8 cellular contexts compared by ENCODE assay signal in the genomic region with DNA sequence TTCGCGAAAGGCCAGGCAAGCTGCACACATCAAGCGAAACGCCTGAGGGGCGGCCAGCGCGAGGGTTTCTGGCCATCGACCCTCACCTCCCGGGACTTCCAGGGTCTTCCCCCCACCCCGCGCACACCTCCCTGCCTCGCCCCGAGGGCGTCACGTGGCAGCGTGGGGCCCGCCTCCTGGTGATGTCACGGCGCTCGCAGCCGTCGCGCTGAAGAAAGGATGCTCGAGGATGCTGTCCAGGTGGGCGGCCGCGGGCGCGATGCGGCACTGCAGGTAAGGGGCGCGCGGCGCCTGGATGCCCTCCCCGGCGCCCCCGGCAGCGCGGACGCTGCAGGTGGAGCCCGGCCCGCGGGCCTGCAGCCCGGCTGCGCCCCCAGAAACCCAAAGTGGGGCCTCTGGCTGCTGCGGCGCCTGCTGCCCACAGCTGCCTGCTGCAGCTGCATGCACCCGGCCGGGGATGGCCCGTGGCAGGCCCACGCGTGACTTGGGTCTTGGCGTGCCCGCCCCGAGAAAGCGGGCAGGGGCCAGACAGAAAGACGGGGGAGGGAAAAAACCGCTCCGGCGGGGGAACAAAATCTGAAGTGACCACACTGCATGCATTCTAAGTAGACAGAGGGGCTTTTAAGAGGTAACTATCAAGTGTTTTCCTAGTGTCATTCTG. TPM values are rescaled to one million over a fixed set of nuclear protein-coding genes. Genes with fewer than 3 reads are reported as not detected.
A peak's percentile ranks its signal among the peaks of the same experiment; 100 is the strongest.
DNase-seq lines count a peak whose midpoint lies in the region; ATAC-seq, FAIRE-seq and TF ChIP-seq lines count a peak whose summit lies in the region.

No MANE protein-coding gene starts in this region.

- no peak overlapping the region for H3K9ac ChIP-seq in kidney (ENCODE audit: low read length in 2 of 2)

- no peak for FAIRE-seq in kidney (lab: Jason Lieb, UNC)

- H3K36me3 ChIP-seq in breast epithelium (no peaks in the 10 kb centered on the region), lower lobe of right lung (no peaks in the 10 kb centered on the region), vagina (no peaks in the 10 kb centered on the region), kidney (ENCODE audit: control insufficient read depth in 1 of 2, insufficient read depth in 2 of 2, low read length in 2 of 2) (no peaks in the 10 kb centered on the region)

- TF ChIP-seq POLR2A in breast epithelium (IDR thresholded peaks at IDR 0.05) (no peak), vagina (IDR thresholded peaks at IDR 0.05) (no peak)

- H3K27ac ChIP-seq in breast epithelium (no peak overlapping the region), lower lobe of right lung (no peak overlapping the region), vagina (no peak overlapping the region), kidney (ENCODE audit: low read depth in 2 of 2, low read length in 2 of 2) (no peak overlapping the region)

- peaks cover 0 to 57% of the 10 kb centered on the region in 2 donors for H3K27me3 ChIP-seq in breast epithelium
- no peaks in the 10 kb centered on the region for H3K27me3 ChIP-seq in lower lobe of right lung (ENCODE audit: low read depth)
- H3K27me3 ChIP-seq in vagina: no peaks in the 10 kb centered on the region

- H3K9me3 ChIP-seq in breast epithelium (no peaks in the 10 kb centered on the region), lower lobe of right lung (no peaks in the 10 kb centered on the region), vagina (no peaks in the 10 kb centered on the region), kidney (ENCODE audit: control insufficient read depth in 1 of 2, low read length in 2 of 2) (no peaks in the 10 kb centered on the region)

- H3K4me1 ChIP-seq in breast epithelium (no peaks in the 10 kb centered on the region), lower lobe of right lung (no peaks in the 10 kb centered on the region), vagina (no peaks in the 10 kb centered on the region), kidney (ENCODE audit: control insufficient read depth in 1 of 2, insufficient read depth in 1 of 2, low read depth in 1 of 2, low read length in 2 of 2) (no peaks in the 10 kb centered on the region)

- intact Hi-C loops in breast epithelium (cut with DNase I; ENCODE audit: low total_unique reads) (no loop called here), lower lobe of right lung (cut with DNase I) (no loop called here), vagina (cut with DNase I) (no loop called here), kidney (cut with DNase I) (no loop called here)

- ATAC-seq in lower lobe of right lung: peak; percentile 49 to 52

- H3K4me3 ChIP-seq in breast epithelium (peak overlapping the region; percentile 18 to 59 (median 43)), lower lobe of right lung (peak overlapping the region; percentile 46), vagina (peak overlapping the region; percentile 21 to 28), kidney (ENCODE audit: low read length in 2 of 2) (peak overlapping the region in 1 of 2 donors; percentile 59)

- TF ChIP-seq CTCF in breast epithelium (IDR thresholded peaks at IDR 0.05) (no peak), lower lobe of right lung (IDR thresholded peaks at IDR 0.05) (no peak), vagina (IDR thresholded peaks at IDR 0.05) (no peak), kidney (IDR thresholded peaks at IDR 0.05; ENCODE audit: borderline replicate concordance, extremely low read depth, insufficient read depth) (no peak)

- DNase-seq in DMS53 (lab: John Stamatoyannopoulos, UW) (peak; percentile 62), DMS53 treated with DMSO at 0.1 percent for 48 hours (lab: John Stamatoyannopoulos, UW; ENCODE audit: unreplicated experiment) (no peak), NCI-H1105 treated with DMSO at 0.1 percent for 48 hours (lab: John Stamatoyannopoulos, UW) (peak; percentile 34), breast epithelium (ENCODE audit: low spot score in 2 of 2) (no peak), lower lobe of right lung (no peak), vagina (ENCODE audit: extremely low spot score in 2 of 2) (no peak), kidney (no peak), NOMO-1 treated with DMSO at 0.1 percent for 48 hours (lab: John Stamatoyannopoulos, UW; ENCODE audit: unreplicated experiment) (no peak)

RNA-seq across cellular contexts. Expression of a gene that starts 1.6 kb away (rescaled TPM):
- total RNA-seq in breast epithelium: 1 to 10 TPM; 2.9 to 4.7 (median 3.7) TPM
- total RNA-seq in lower lobe of right lung: 13.8 TPM
- total RNA-seq in vagina: 1.2 TPM
- total RNA-seq in kidney: 7.3 TPM
- 2.4 TPM for polyA plus RNA-seq in kidney (ENCODE audit: insufficient read depth, low read depth, low replicate concordance)

Comparison
In these comparisons a context has a peak if more than half of its experiments do, and no peak if none do; other contexts are left out.
1. DNase-seq: peak in DMS53 (single experiment) and NCI-H1105 treated with DMSO at 0.1 percent for 48 hours (single experiment); none in DMS53 treated with DMSO at 0.1 percent for 48 hours (single experiment), breast epithelium (0 of 2), lower lobe of right lung (single experiment), vagina (0 of 2), kidney (single experiment) and NOMO-1 treated with DMSO at 0.1 percent for 48 hours (single experiment).